Comparison of ENCODE assay signal across 8 cellular contexts in the genomic region with DNA sequence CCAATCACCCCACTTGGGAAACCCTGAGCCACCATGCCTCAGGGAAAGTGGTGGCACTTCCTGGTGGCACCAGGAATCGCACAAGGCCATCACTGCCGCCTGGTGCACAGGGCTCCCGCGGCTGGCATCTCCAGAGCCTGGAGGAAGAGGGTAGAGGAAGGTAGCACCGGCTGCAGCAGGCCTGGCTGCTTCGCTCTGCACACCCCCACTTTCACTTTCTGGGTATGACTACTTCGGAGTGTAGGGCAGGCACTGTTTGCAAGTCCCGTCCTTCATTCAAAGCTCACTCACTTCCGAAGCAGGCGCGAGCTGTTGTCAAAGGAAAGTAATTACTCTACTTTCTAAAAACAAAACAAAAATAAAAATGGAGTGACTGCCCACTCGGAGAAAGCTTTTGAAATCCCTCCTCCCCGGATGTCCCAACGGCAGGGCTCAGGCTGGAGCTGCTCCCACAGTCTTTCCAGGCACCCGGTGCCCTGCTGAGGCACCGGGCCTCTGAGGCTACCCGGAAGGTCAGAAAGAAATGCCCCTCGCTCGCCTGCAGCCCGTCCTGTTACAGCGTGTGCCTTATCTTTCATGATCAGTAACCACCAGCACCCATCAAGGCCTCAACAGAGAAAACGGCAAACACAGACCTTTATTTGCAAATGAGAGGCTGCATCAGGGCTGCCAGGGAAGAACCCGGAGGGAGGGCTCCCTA. TPM values are rescaled to one million over a fixed set of nuclear protein-coding genes. Genes with fewer than 3 reads are reported as not detected.
DNase-seq lines count a peak whose midpoint lies in the region; ATAC-seq and TF ChIP-seq lines count a peak whose summit lies in the region.

No MANE protein-coding gene starts in this region.

- peaks cover 24% of the 10 kb centered on the region for H3K4me1 ChIP-seq in CD8-positive, alpha-beta T cell (ENCODE audit: insufficient read depth, low read length)
- peaks cover 3% of the 10 kb centered on the region; the same call in 1 of the 2 replicates for H3K4me1 ChIP-seq in iPS-20b (ENCODE audit: insufficient read depth, low read length)

- no peaks in the 10 kb centered on the region for H3K36me3 ChIP-seq in CD8-positive, alpha-beta T cell (ENCODE audit: insufficient read depth, low read length)
- no peaks in the 10 kb centered on the region for H3K36me3 ChIP-seq in iPS-20b (ENCODE audit: insufficient read depth, low read depth, low read length)

- peaks cover 46% of the 10 kb centered on the region for H3K4me1 Mint-ChIP-seq in CD8-positive, alpha-beta T cell (ENCODE audit: low read depth)

- CTCF ChIA-PET in CD8-positive, alpha-beta T cell (lab: Charles Lee) = no interaction called here

- H3K9me3 ChIP-seq in CD8-positive, alpha-beta T cell (ENCODE audit: low read length) = no peaks in the 10 kb centered on the region
- no peaks in the 10 kb centered on the region for H3K9me3 ChIP-seq in iPS-20b (ENCODE audit: insufficient read depth, low read depth, low read length)

- peaks cover 4% of the 10 kb centered on the region for H3K27me3 ChIP-seq in CD8-positive, alpha-beta T cell (ENCODE audit: insufficient read depth, low read length)
- H3K27me3 ChIP-seq in iPS-20b (ENCODE audit: insufficient read depth, low read length) = peaks cover 19% of the 10 kb centered on the region

- ATAC-seq in CD8-positive, alpha-beta T cell = peak; percentile 16
- no peak for ATAC-seq in GM19467 (IDR thresholded peaks at IDR 0.05; ENCODE audit: unreplicated experiment)

- peak in 6 of 7 experiments; percentile 31 to 64 (median 48) for DNase-seq in CD8-positive, alpha-beta T cell
- DNase-seq in HFF-Myc (ENCODE audit: extremely low read depth, low read depth) (no peak), SKM-1 treated with dmso at 0.1 percent for 144 hours (lab: John Stamatoyannopoulos, UW; ENCODE audit: unreplicated experiment) (peak; percentile 36), NCI-H1417 treated with DMSO at 0.1 percent for 48 hours (lab: John Stamatoyannopoulos, UW) (no peak)
- peak; percentile 77 for DNase-seq in stimulated activated CD4-positive, alpha-beta T cell treated with anti-CD3 and anti-CD28 coated beads, Interleukin-15, amount 100 ng/mL, for 24 hours

- POLR2A ChIA-PET in CD8-positive, alpha-beta T cell (lab: Charles Lee) = interaction anchor here (0.7 to 2.2 kb wide), 4 partner anchors 33 to 98 kb away, joined by 3 to 12 read pairs (median 10); a partner anchor contains a TSS

- H3K4me3 Mint-ChIP-seq in CD8-positive, alpha-beta T cell = peak overlapping the region; percentile 87

- H3K36me3 Mint-ChIP-seq in CD8-positive, alpha-beta T cell = no peaks in the 10 kb centered on the region

- peaks cover 13% of the 10 kb centered on the region for H3K27me3 Mint-ChIP-seq in CD8-positive, alpha-beta T cell (ENCODE audit: low read depth)

- 3 to 5% (median 4%) methylated on average over 23 of the region's 23 CpGs for WGBS in adipose tissue, 3 donors

- H3K9me3 Mint-ChIP-seq in CD8-positive, alpha-beta T cell = no peaks in the 10 kb centered on the region

- peak overlapping the region; percentile 89 for H3K27ac Mint-ChIP-seq in CD8-positive, alpha-beta T cell

- peak overlapping the region; percentile 22 for H3K27ac ChIP-seq in CD8-positive, alpha-beta T cell (ENCODE audit: low read depth, low read length)
- H3K27ac ChIP-seq in adipose tissue (ENCODE audit: low read depth, low read length) (peak overlapping the region; percentile 3), iPS-20b (ENCODE audit: low read length) (peak overlapping the region; percentile 70)

- peak overlapping the region; percentile 47 for H3K4me3 ChIP-seq in CD8-positive, alpha-beta T cell (ENCODE audit: low read depth, low read length)
- H3K4me3 ChIP-seq in HFF-Myc (replicated peaks; ENCODE audit: low read depth, low read length) = peak overlapping the region; percentile 84
- peak overlapping the region; percentile 95 for H3K4me3 ChIP-seq in iPS-20b (ENCODE audit: low read length)

- H3K9ac ChIP-seq in iPS-20b (ENCODE audit: low read depth, low read length) = peak overlapping the region; percentile 96

- TF ChIP-seq CTCF in CD8-positive, alpha-beta T cell (IDR thresholded peaks at IDR 0.05) = no peak
- no peak for TF ChIP-seq CTCF in HFF-Myc (IDR thresholded peaks at IDR 0.05; ENCODE audit: low read depth, low read length, missing control alignments)

- intact Hi-C loops in CD8-positive, alpha-beta T cell (cut with DNase I, micrococcal nuclease) = loop anchor here (5.0 to 10.0 kb wide), 5 partner anchors 261 to 1896 kb away; a partner anchor contains a TSS

RNA-seq across cellular contexts. Expression of a gene that starts 2.0 kb away (rescaled TPM):
- total RNA-seq in CD8-positive, alpha-beta T cell = 10 to 100 TPM; 34.3 to 41.4 TPM
- 10 to 100 TPM in 1 of 3 donors, 1 to 10 TPM in 2; 6.3 to 15.9 (median 8.4) TPM for polyA plus RNA-seq in adipose tissue

RNA-seq across cellular contexts. Expression of a gene that starts 40.6 kb away (rescaled TPM):
- 1 to 10 TPM; 3.3 to 4.2 TPM for total RNA-seq in CD8-positive, alpha-beta T cell
- polyA plus RNA-seq in adipose tissue = 10 to 100 TPM in 1 of 3 donors, 1 to 10 TPM in 2; 7.4 to 13.6 (median 7.5) TPM

Comparison
In these comparisons a context has a peak if more than half of its experiments do, and no peak if none do; other contexts are left out.
1. DNase-seq: peak in CD8-positive, alpha-beta T cell (6 of 7), SKM-1 treated with dmso at 0.1 percent for 144 hours (single experiment) and stimulated activated CD4-positive, alpha-beta T cell treated with anti-CD3 and anti-CD28 coated beads, Interleukin-15, amount 100 ng/mL, for 24 hours (single experiment); none in HFF-Myc (single experiment) and NCI-H1417 treated with DMSO at 0.1 percent for 48 hours (single experiment).
2. H3K27ac ChIP-seq: peak in every context shown above with its lines; median percentile 70 in iPS-20b; 22 in CD8-positive, alpha-beta T cell; 3 in adipose tissue.
3. Peak in every context shown above with its lines, with median percentiles within 50 percentile points of each other: H3K4me3 ChIP-seq.